ENCODE assay signal across 8 cellular contexts in the genomic region with DNA sequence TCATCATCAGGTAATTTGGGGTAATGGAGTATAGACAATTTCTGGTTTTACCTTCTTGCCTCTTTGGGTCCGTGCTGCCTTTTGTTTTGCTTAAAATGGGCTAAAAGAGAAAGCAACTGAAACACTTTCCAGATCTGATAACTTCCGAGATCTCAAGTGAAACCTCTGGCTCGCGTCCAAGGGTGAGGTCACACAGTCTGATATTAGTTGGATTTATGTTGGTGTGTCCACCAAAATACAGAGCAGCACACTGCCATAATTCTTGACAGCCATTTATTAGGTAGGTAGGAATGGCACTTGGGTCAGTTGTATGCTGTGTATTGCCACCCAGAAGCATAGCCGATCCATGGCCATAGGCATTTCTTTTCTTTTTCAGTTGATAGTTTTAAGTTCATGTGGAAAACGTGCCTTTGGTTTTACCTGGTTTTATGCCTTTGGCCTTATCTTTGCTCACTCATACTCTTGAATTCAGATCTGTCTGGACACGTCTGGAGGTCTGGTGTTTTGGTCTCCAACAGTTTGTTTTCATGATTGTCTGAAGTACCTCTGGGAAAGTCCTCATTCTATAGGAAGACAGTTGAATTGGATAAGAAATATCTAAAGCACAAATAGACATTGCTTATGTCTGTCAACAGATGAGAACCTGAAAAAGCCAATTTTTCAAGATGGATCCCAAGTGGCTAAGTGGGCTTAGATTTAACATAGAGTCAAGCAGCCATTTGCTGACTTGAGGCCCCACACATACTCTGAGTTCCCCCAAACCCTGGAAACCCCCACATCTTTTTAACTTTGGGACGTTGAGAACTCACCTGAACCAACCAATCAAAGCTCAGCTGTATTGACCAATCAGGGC.
DNase-seq lines count a peak whose midpoint lies in the region; ATAC-seq and TF ChIP-seq lines count a peak whose summit lies in the region.

No MANE protein-coding gene starts in this region.

- no peak for ATAC-seq in GM21423 (IDR thresholded peaks at IDR 0.05; ENCODE audit: unreplicated experiment)

- TF ChIP-seq CTCF in fibroblast of the aortic adventitia (IDR thresholded peaks at IDR 0.05; ENCODE audit: insufficient read depth, low read length) (no peak), chondrocyte (IDR thresholded peaks at IDR 0.05) (no peak)

- H3K4me3 Mint-ChIP-seq in chondrocyte (ENCODE audit: unreplicated experiment): no peak overlapping the region

- DNase-seq in LHCN-M2 (ENCODE audit: low read depth): peak; percentile 14
- DNase-seq in activated CD4-positive, alpha-beta T cell treated with anti-CD3 and anti-CD28 coated beads for 1 hour: peak; percentile 20
- peak; percentile 76 for DNase-seq in fibroblast of the aortic adventitia (ENCODE audit: low read depth)
- peak; percentile 42 to 43 for DNase-seq in stimulated activated CD4-positive, alpha-beta T cell treated with anti-CD3 and anti-CD28 coated beads, Interleukin-4, amount 100 ng/mL, for 4 hours
- DNase-seq in chondrocyte (ENCODE audit: low spot score): no peak
- no peak for DNase-seq in T-helper 9 cell
- no peak for DNase-seq in globus pallidus (ENCODE audit: low spot score)

- no peak overlapping the region for H3K4me3 ChIP-seq in fibroblast of the aortic adventitia (ENCODE audit: low read depth, low read length)

- no peak overlapping the region for H3K27ac Mint-ChIP-seq in chondrocyte (ENCODE audit: unreplicated experiment)

- H3K4me1 Mint-ChIP-seq in chondrocyte (ENCODE audit: low read depth): peaks cover 17% of the 10 kb centered on the region

- no peaks in the 10 kb centered on the region for H3K27me3 Mint-ChIP-seq in chondrocyte (ENCODE audit: low read depth)

- H3K9me3 Mint-ChIP-seq in chondrocyte (ENCODE audit: low read depth): no peaks in the 10 kb centered on the region

- peaks cover under 1% of the 10 kb centered on the region for H3K36me3 Mint-ChIP-seq in chondrocyte (ENCODE audit: low read depth)

Comparison
In these comparisons a context has a peak if more than half of its experiments do, and no peak if none do; other contexts are left out.
1. DNase-seq: peak in LHCN-M2 (single experiment), activated CD4-positive, alpha-beta T cell treated with anti-CD3 and anti-CD28 coated beads for 1 hour (single experiment), fibroblast of the aortic adventitia (single experiment) and stimulated activated CD4-positive, alpha-beta T cell treated with anti-CD3 and anti-CD28 coated beads, Interleukin-4, amount 100 ng/mL, for 4 hours (2 of 2); none in chondrocyte (single experiment), T-helper 9 cell (single experiment) and globus pallidus (single experiment).